ENCODE assay signal across 8 cellular contexts in genomic region chr2:127810637-127811396, GRCh38. TPM values are rescaled to one million over a fixed set of nuclear protein-coding genes. Genes with fewer than 3 reads are reported as not detected.
DNase-seq lines count a peak whose midpoint lies in the region; TF ChIP-seq lines count a peak whose summit lies in the region.

Gene WDR33 (minus strand): TSS chr2:127811171. CDS start chr2:127770981, 40,190 bp downstream.

- no peaks in the 10 kb centered on the region for H3K9me3 Mint-ChIP-seq in neural crest cell

- peaks cover 4% of the 10 kb centered on the region for H3K27me3 Mint-ChIP-seq in neural crest cell (ENCODE audit: low read depth)

- peak within 1 kb of the TSS; percentile 97 for H3K4me3 Mint-ChIP-seq in neural crest cell

- in situ Hi-C loops in G401 (cut with HindIII; ENCODE audit: low sequenced_read_pairs), result no loop called here

- TF ChIP-seq CTCF in fibroblast of villous mesenchyme (IDR thresholded peaks at IDR 0.05; ENCODE audit: insufficient read depth, low read depth, low read length) (peak; percentile 7), neural crest cell (conservative IDR thresholded peaks at IDR 0.05) (no peak)

- peak within 1 kb of the TSS; percentile 59 for H3K4me3 ChIP-seq in H7 (ENCODE audit: insufficient read depth, low read depth, low read length)
- peak within 1 kb of the TSS; percentile 97 for H3K4me3 ChIP-seq in fibroblast of villous mesenchyme (ENCODE audit: low read depth, low read length)

- peaks cover 40% of the 10 kb centered on the region for H3K4me1 Mint-ChIP-seq in neural crest cell

- H3K27ac Mint-ChIP-seq in neural crest cell (ENCODE audit: unreplicated experiment), result peak within 1 kb of the TSS; percentile 99

- DNase-seq in G401 (ENCODE audit: low spot score) (peak; percentile 94), H7 (peak; percentile 96), M059J (ENCODE audit: low read depth) (peak; percentile 85), SHP77 (lab: John Stamatoyannopoulos, UW) (peak; percentile 84 to 92), fibroblast of villous mesenchyme (ENCODE audit: low read depth) (peak; percentile 84), neural crest cell (ENCODE audit: low read depth, low spot score) (peak; percentile 86), stromal cell of bone marrow (ENCODE audit: low read depth) (peak; percentile 64)
- peak; percentile 93 for DNase-seq in activated effector memory CD4-positive, alpha-beta T cell treated with Interleukin-2 at 50 U/mL for 16 hours

- no peaks in the 10 kb centered on the region for H3K36me3 ChIP-seq in H7 (replicated peaks; ENCODE audit: control insufficient read depth, insufficient read depth, low read length)

- no peaks in the 10 kb centered on the region for H3K27me3 ChIP-seq in H7 (ENCODE audit: control insufficient read depth, insufficient read depth, low read length)

- peaks cover 9% of the 10 kb centered on the region for H3K36me3 Mint-ChIP-seq in neural crest cell (ENCODE audit: low read depth)

RNA-seq across cellular contexts. Expression of gene WDR33, which starts in this region (rescaled TPM):
- total RNA-seq in G401 (2014; rRNA removed; shearing (Covaris generic)), result 33.4 and 47.6 TPM in 2 replicates
- total RNA-seq in H7 (2014; rRNA removed; shearing (Covaris generic)), result 43.3 and 48.8 TPM in 2 replicates
- total RNA-seq in M059J (2014; rRNA removed; shearing (Covaris generic)), result 13.6 and 26.4 TPM in 2 replicates
- total RNA-seq in fibroblast of villous mesenchyme (25.1 and 35.4 TPM in 2 replicates), neural crest cell (72.4 and 80.5 TPM in 2 replicates)

Comparison
In these comparisons a context has a peak if more than half of its experiments do, and no peak if none do; other contexts are left out.
1. Peak in every context shown above with its lines: DNase-seq and H3K4me3 ChIP-seq.